Comparison of ENCODE assay signal across 28 cellular contexts in the genomic region with DNA sequence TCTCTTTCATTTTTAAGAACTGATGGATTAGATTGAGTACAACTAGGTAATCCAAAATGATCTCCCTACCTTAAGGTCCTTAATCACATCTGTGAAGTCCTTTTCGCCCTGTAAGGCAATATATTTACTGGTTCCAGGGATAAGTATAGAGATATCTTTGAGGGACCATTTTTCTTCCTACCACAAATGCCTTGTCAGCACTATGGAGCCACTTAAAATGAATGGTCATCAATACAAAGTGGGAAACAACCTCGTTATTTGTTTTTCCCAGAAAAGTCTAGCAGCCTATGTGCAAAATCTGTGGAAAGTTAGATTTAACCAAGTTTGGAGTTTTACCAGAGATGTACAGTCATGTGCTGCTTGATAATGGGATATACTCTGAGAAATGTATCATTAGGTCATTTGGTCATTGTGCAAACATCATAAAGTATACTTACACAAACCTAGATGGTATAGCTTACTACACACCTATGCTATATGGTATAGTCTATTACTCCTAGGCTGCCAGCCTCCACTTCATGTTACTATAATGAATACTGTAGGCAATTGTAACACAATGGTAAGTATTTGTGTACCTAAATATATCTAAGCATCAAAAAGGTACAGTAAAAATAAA.
"Had no signal": no experiment of that assay in that cellular context is flagged by ENCODE, and none has a peak within 500 bp of the region (broad histone marks: within the 10 kb centered on the region; RNA-seq: fewer than 3 reads in every experiment).

No MANE protein-coding gene starts in this region.

- H3K27me3 ChIP-seq: neural progenitor cell, neutrophil, right atrium auricular region, sigmoid colon, spleen, suprapubic skin, tibial artery, upper lobe of right lung had no signal

- H3K27ac ChIP-seq: left ventricle myocardium inferior, neural progenitor cell, neutrophil, right atrium auricular region, sigmoid colon, spleen, suprapubic skin, thoracic aorta, tibial artery, upper lobe of right lung had no signal

- H3K4me1 Mint-ChIP-seq: immature natural killer cell; naive B cell; natural killer cell; nephron progenitor cell; neural progenitor cell; stimulated activated effector memory CD8-positive, alpha-beta T cell treated with anti-CD3 and anti-CD28 coated beads, Interleukin-12 subunit alpha, Interleukin-12 subunit beta, amount 100 ng/mL, for 72 hours had no signal

- FAIRE-seq: small intestine, urothelium cell line had no signal

- H3K4me2 ChIP-seq: neural progenitor cell had no signal

- DNase-seq: hypothalamus; immature natural killer cell; islet precursor cell; left ventricle myocardium inferior; mesendoderm; naive B cell; natural killer cell; nephron progenitor cell; occipital lobe; sigmoid colon; small intestine; spleen; stimulated activated CD4-positive, alpha-beta T cell treated with anti-CD3 and anti-CD28 coated beads, Interleukin-4, amount 100 ng/mL, for 24 hours; stimulated activated naive CD4-positive, alpha-beta T cell; tibial artery; trophoblast cell; upper lobe of right lung had no signal

- H3K9me3 Mint-ChIP-seq: mesothelial cell of epicardium, nephron progenitor cell, neural progenitor cell had no signal

- H3K36me3 ChIP-seq: left ventricle myocardium inferior, neural progenitor cell, neutrophil, right atrium auricular region, sigmoid colon, spleen, suprapubic skin, thoracic aorta, tibial artery, upper lobe of right lung had no signal

- H3K36me3 Mint-ChIP-seq: mesothelial cell of epicardium; naive B cell; neural progenitor cell; stimulated activated effector memory CD8-positive, alpha-beta T cell treated with anti-CD3 and anti-CD28 coated beads, Interleukin-12 subunit alpha, Interleukin-12 subunit beta, amount 100 ng/mL, for 72 hours had no signal

- H2AFZ ChIP-seq: neural progenitor cell had no signal

- H3K9ac ChIP-seq: neural progenitor cell had no signal

- H3K27ac Mint-ChIP-seq: immature natural killer cell; mesothelial cell of epicardium; naive B cell; natural killer cell; neural progenitor cell; progenitor cell of endocrine pancreas; stimulated activated effector memory CD8-positive, alpha-beta T cell treated with anti-CD3 and anti-CD28 coated beads, Interleukin-12 subunit alpha, Interleukin-12 subunit beta, amount 100 ng/mL, for 72 hours; stimulated activated naive CD8-positive, alpha-beta T cell treated with anti-CD3 and anti-CD28 coated beads, Interleukin-15, Interleukin-2, amounts not matched to agents 100 ng/mL and 50 ng/mL, for 24 hours had no signal

- H3K9me3 ChIP-seq: neutrophil, right atrium auricular region, sigmoid colon, suprapubic skin, thoracic aorta, tibial artery, upper lobe of right lung had no signal

- H3K4me3 Mint-ChIP-seq: immature natural killer cell; mesothelial cell of epicardium; naive B cell; natural killer cell; nephron progenitor cell; neural progenitor cell; stimulated activated effector memory CD8-positive, alpha-beta T cell treated with anti-CD3 and anti-CD28 coated beads, Interleukin-12 subunit alpha, Interleukin-12 subunit beta, amount 100 ng/mL, for 72 hours; stimulated activated naive CD8-positive, alpha-beta T cell treated with anti-CD3 and anti-CD28 coated beads, Interleukin-15, Interleukin-2, amounts not matched to agents 100 ng/mL and 50 ng/mL, for 24 hours had no signal

- H3K4me1 ChIP-seq: left ventricle myocardium inferior, neural progenitor cell, right atrium auricular region, sigmoid colon, spleen, suprapubic skin, tibial artery, upper lobe of right lung had no signal

- ATAC-seq: natural killer cell; stimulated activated effector memory CD8-positive, alpha-beta T cell treated with anti-CD3 and anti-CD28 coated beads, Interleukin-12 subunit alpha, Interleukin-12 subunit beta, amount 100 ng/mL, for 72 hours; upper lobe of right lung had no signal

- H3K27me3 Mint-ChIP-seq: naive B cell; progenitor cell of endocrine pancreas; stimulated activated naive CD8-positive, alpha-beta T cell treated with anti-CD3 and anti-CD28 coated beads, Interleukin-15, Interleukin-2, amounts not matched to agents 100 ng/mL and 50 ng/mL, for 24 hours had no signal

- H3K4me3 ChIP-seq: left ventricle myocardium inferior, lung, neural progenitor cell, right atrium auricular region, sigmoid colon, spleen, suprapubic skin, thoracic aorta, tibial artery, upper lobe of right lung had no signal
